ENCODE assay signal across 1 cellular context in the genomic region with DNA sequence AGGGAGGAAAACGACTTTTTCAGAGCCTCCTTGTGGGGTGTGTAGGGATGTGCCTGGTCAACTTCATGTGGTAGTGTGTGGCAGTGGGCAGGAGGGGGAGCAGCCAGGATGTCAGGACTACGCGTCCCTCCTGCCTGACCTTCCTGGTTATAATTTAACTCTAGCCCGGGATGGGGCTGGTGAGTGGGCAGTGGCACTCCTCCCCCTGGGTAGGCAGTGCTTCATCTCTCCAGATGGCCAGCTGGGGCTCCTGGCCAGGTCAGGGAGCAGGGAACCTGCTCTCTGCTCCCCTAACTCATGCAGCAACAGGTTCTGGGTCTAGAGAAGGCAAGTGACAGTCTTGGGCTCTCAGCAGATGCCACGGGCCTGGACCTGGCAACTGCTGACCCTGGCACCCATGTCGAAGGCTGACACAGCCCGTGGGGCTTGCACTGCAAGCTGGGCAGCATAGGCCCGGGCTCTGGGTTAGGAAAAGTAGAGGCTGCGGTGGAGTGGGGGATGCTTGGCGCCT.
TF ChIP-seq lines count a peak whose summit lies in the region.

No MANE protein-coding gene starts in this region.

TF ChIP-seq in IMR-90, 13 proteins besides CTCF, POLR2A, EP300 and RAD21:
- TF ChIP-seq CHD1 (IDR thresholded peaks at IDR 0.05; ENCODE audit: low read depth, low read length) = no peak
TF ChIP-seq in IMR-90: peak in this region for 0.
